In genomic region chr21:29311802-29312201, GRCh38 we compare ENCODE assay signal across 14 cellular contexts. TPM values are rescaled to one million over a fixed set of nuclear protein-coding genes. Genes with fewer than 3 reads are reported as not detected.
DNase-seq lines count a peak whose midpoint lies in the region; ATAC-seq, FAIRE-seq and TF ChIP-seq lines count a peak whose summit lies in the region.
"Had no signal": no experiment of that assay in that cellular context is flagged by ENCODE, and none has a peak within 500 bp of the region (broad histone marks: within the 10 kb centered on the region; RNA-seq: fewer than 3 reads in every experiment).

No MANE protein-coding gene starts in this region.

- H3K27me3 ChIP-seq in K562 (ENCODE audit: control insufficient read depth in 2 of 2, insufficient read depth in 2 of 2, low read length in 2 of 2) (no peaks in the 10 kb centered on the region), trophoblast cell (ENCODE audit: insufficient read depth, low read length) (no peaks in the 10 kb centered on the region)
- H3K27me3 ChIP-seq: BLaER1 had no signal

- POLR2A ChIA-PET in K562 (lab: Yijun Ruan, JAX), result interaction anchor here (11.6 kb wide), 1 partner anchor 11 kb away, joined by 220 read pairs; the partner anchor contains the start of gene BACH1

- no peak for TF ChIP-seq POLR2A in K562 (conservative IDR thresholded peaks at IDR 0.05)

- H3K36me3 Mint-ChIP-seq in activated naive CD4-positive, alpha-beta T cell treated with anti-CD3 and anti-CD28 coated beads, Interleukin-2, amount 50 U/mL, for 24 hours, result peaks cover 17% of the 10 kb centered on the region

- no peak for FAIRE-seq in K562 (lab: Jason Lieb, UNC)
- FAIRE-seq: G401.6 had no signal

- H2BK120ac ChIP-seq in trophoblast cell (ENCODE audit: insufficient read depth, low read length, poor library complexity), result no peak overlapping the region

- no peak overlapping the region for H2AK5ac ChIP-seq in trophoblast cell (ENCODE audit: low read length)

- no peak overlapping the region for H2BK5ac ChIP-seq in trophoblast cell (ENCODE audit: low read depth, low read length, poor library complexity)

- TF ChIP-seq EP300 in K562 (IDR thresholded peaks at IDR 0.05; ENCODE audit: low read length), result no peak

- no peak for TF ChIP-seq RAD21 in K562 (CRISPR knock-in tag; conservative IDR thresholded peaks at IDR 0.05 in 1 of 2, IDR thresholded peaks at IDR 0.05 in 1 of 2)

- H3K79me1 ChIP-seq in trophoblast cell (ENCODE audit: low read length), result no peaks in the 10 kb centered on the region

- in situ Hi-C loops in K562 (cut with MboI), result no loop called here

- H3K23ac ChIP-seq in trophoblast cell (ENCODE audit: low read length), result no peak overlapping the region

- H3K27me3 Mint-ChIP-seq in activated naive CD4-positive, alpha-beta T cell treated with anti-CD3 and anti-CD28 coated beads, Interleukin-2, amount 50 U/mL, for 24 hours, result no peaks in the 10 kb centered on the region
- H3K27me3 Mint-ChIP-seq: CD8-positive, alpha-beta memory T cell had no signal

- no peak overlapping the region for H2BK12ac ChIP-seq in trophoblast cell (ENCODE audit: low read length)

- H3K14ac ChIP-seq in trophoblast cell (ENCODE audit: low read length), result no peak overlapping the region

- no peak overlapping the region for H4K91ac ChIP-seq in trophoblast cell (ENCODE audit: low read depth, low read length)

- no peak overlapping the region for H3K27ac ChIP-seq in K562 (ENCODE audit: extremely low read depth, low read depth, low read length)
- H3K27ac ChIP-seq in trophoblast cell (ENCODE audit: low read depth, low read length), result no peak overlapping the region
- H3K27ac ChIP-seq: BLaER1 had no signal

- H3K4ac ChIP-seq in trophoblast cell (ENCODE audit: low read depth, low read length), result peak overlapping the region; percentile 70

- H3K36me3 ChIP-seq in K562 (ENCODE audit: control insufficient read depth, insufficient read depth, low read length), result peaks cover 35% of the 10 kb centered on the region
- no peaks in the 10 kb centered on the region for H3K36me3 ChIP-seq in trophoblast cell (ENCODE audit: control insufficient read depth in 1 of 2, insufficient read depth in 2 of 2, low read length in 2 of 2)

- H3K27ac Mint-ChIP-seq in activated naive CD4-positive, alpha-beta T cell treated with anti-CD3 and anti-CD28 coated beads, Interleukin-2, amount 50 U/mL, for 24 hours, result peak overlapping the region; percentile 55

- no peak overlapping the region for H4K8ac ChIP-seq in trophoblast cell (ENCODE audit: low read depth, low read length)

- H3K4me1 ChIP-seq in K562 (replicated peaks in 1 of 2; ENCODE audit: control insufficient read depth in 2 of 2, insufficient read depth in 2 of 2, low read length in 2 of 2) (peaks cover under 1 to 73% of the 10 kb centered on the region in 2 experiments; a peak in 4 of 5 replicates), trophoblast cell (ENCODE audit: control insufficient read depth in 1 of 2, insufficient read depth in 2 of 2, low read length in 2 of 2) (peaks cover 3 to 4% of the 10 kb centered on the region in 2 experiments)

- H3K79me2 ChIP-seq in K562 (ENCODE audit: control insufficient read depth, insufficient read depth, low read length) (peaks cover 100% of the 10 kb centered on the region), trophoblast cell (ENCODE audit: control insufficient read depth, insufficient read depth, low read length, poor library complexity) (peaks cover 9% of the 10 kb centered on the region)

- no TSS peak for BruUV-seq in K562 (replicated peaks; lab: Mats Ljungman, UMichigan)

- peaks cover 4% of the 10 kb centered on the region for H3K9me1 ChIP-seq in K562 (ENCODE audit: control insufficient read depth, insufficient read depth, low read length)

- no peak overlapping the region for H3K4me3 Mint-ChIP-seq in activated naive CD4-positive, alpha-beta T cell treated with anti-CD3 and anti-CD28 coated beads, Interleukin-2, amount 50 U/mL, for 24 hours
- H3K4me3 Mint-ChIP-seq: CD8-positive, alpha-beta memory T cell had no signal

- no peak overlapping the region for H3K9ac ChIP-seq in K562 (ENCODE audit: insufficient read depth in 1 of 2, low read depth in 2 of 2, low read length in 2 of 2)
- no peak overlapping the region for H3K9ac ChIP-seq in trophoblast cell (ENCODE audit: low read length)
- H3K9ac ChIP-seq: BLaER1 had no signal

- H3K4me2 ChIP-seq in K562 (ENCODE audit: insufficient read depth, low read length) (no peak overlapping the region), trophoblast cell (ENCODE audit: low read length) (no peak overlapping the region)
- H3K4me2 ChIP-seq: BLaER1 had no signal

- H3K4me1 Mint-ChIP-seq in activated naive CD4-positive, alpha-beta T cell treated with anti-CD3 and anti-CD28 coated beads, Interleukin-2, amount 50 U/mL, for 24 hours, result peaks cover 85% of the 10 kb centered on the region

- no peak for TF ChIP-seq CTCF in K562 (IDR thresholded peaks at IDR 0.05 in 2 of 3, conservative IDR thresholded peaks at IDR 0.05 in 1 of 3; ENCODE audit: insufficient read depth in 2 of 3, low read depth in 1 of 3, low read length in 3 of 3)

- H3K18ac ChIP-seq in trophoblast cell (ENCODE audit: low read length), result no peak overlapping the region

- H3K9me3 Mint-ChIP-seq in activated naive CD4-positive, alpha-beta T cell treated with anti-CD3 and anti-CD28 coated beads, Interleukin-2, amount 50 U/mL, for 24 hours, result no peaks in the 10 kb centered on the region
- H3K9me3 Mint-ChIP-seq: CD8-positive, alpha-beta memory T cell had no signal

- H2AFZ ChIP-seq in K562 (ENCODE audit: low read depth, low read length) (no peak overlapping the region), trophoblast cell (ENCODE audit: insufficient read depth, low read length, poor library complexity) (no peak overlapping the region)

- ATAC-seq in K562, result peak; percentile 18; the same call in 1 of the 3 replicates

- H3K4me3 ChIP-seq in K562 (no peak overlapping the region), trophoblast cell (ENCODE audit: low read depth, low read length) (no peak overlapping the region)
- H3K4me3 ChIP-seq: BLaER1 had no signal

- H3K9me3 ChIP-seq in K562 (replicated peaks; ENCODE audit: control insufficient read depth, insufficient read depth, low read depth, low read length) (peaks cover 5% of the 10 kb centered on the region; the same call in 1 of the 2 replicates), trophoblast cell (ENCODE audit: insufficient read depth, low read depth, low read length) (no peaks in the 10 kb centered on the region)

- WGBS in K562 (ENCODE audit: insufficient coverage, low coverage, missing lambda C conversion rate), result 24% methylated on average over 2 of the region's 2 CpGs
- WGBS in trophoblast cell (ENCODE audit: extremely low coverage, insufficient coverage, insufficient read length), result no CpG with 5 or more reads among the region's 2 CpGs

- no peak overlapping the region for H4K12ac ChIP-seq in trophoblast cell (ENCODE audit: low read depth, low read length)

- CTCF ChIA-PET in K562 (lab: Yijun Ruan, JAX; ENCODE audit: low intra/inter-chr PET ratio), result no interaction called here

- H4K20me1 ChIP-seq in K562 (replicated peaks; ENCODE audit: control insufficient read depth, insufficient read depth, low read length), result no peaks in the 10 kb centered on the region

- no peak for DNase-seq in activated naive CD4-positive, alpha-beta T cell treated with Interleukin-2 at 50 U/mL for 16 hours
- peak in 1 of 4 experiments; percentile 41 for DNase-seq in K562 (ENCODE audit: extremely low read depth in 1 of 4, low spot score in 3 of 4)
- no peak for DNase-seq in trophoblast cell
- no peak for DNase-seq in DMS 273 treated with DMSO at 0.1 percent for 48 hours (lab: John Stamatoyannopoulos, UW)
- no peak for DNase-seq in NCI-H345 (lab: John Stamatoyannopoulos, UW)
- no peak for DNase-seq in NCI-H446 treated with DMSO at 0.1 percent for 48 hours (lab: John Stamatoyannopoulos, UW)
- DNase-seq: 8988T; CD8-positive, alpha-beta memory T cell; COR-L47; GOT3; H7 had no signal

- intact Hi-C loops in K562 (cut with micrococcal nuclease), result no loop called here

TF ChIP-seq in K562, 482 proteins besides CTCF, POLR2A, EP300 and RAD21 (continues in another document):
- TF ChIP-seq ZNF717 (CRISPR knock-in tag; IDR thresholded peaks at IDR 0.05) (no peak), KDM1A (IDR thresholded peaks at IDR 0.05) (no peak), CSDE1 (IDR thresholded peaks at IDR 0.05) (no peak), SMAD4 (CRISPR knock-in tag; conservative IDR thresholded peaks at IDR 0.05) (no peak), RBM15 (IDR thresholded peaks at IDR 0.05; ENCODE audit: insufficient read depth, low read length) (no peak), MEIS2 (IDR thresholded peaks at IDR 0.05; ENCODE audit: partially characterized antibody) (peak; percentile 61), ZC3H11A (IDR thresholded peaks at IDR 0.05; ENCODE audit: low read depth, low read length) (no peak), PCBP1 (IDR thresholded peaks at IDR 0.05; ENCODE audit: low read depth, low read length, poor library complexity, severe bottlenecking) (no peak), KDM5B (IDR thresholded peaks at IDR 0.05; ENCODE audit: insufficient replicate concordance, low read depth, low read length) (no peak), TSC22D4 (tag; IDR thresholded peaks at IDR 0.05) (no peak), ZFP30 (CRISPR knock-in tag; IDR thresholded peaks at IDR 0.05; ENCODE audit: borderline replicate concordance) (no peak), HNRNPH1 (optimal IDR thresholded peaks at IDR 0.05; ENCODE audit: low read depth, low read length) (no peak)

RNA-seq across cellular contexts. Expression of gene BACH1, which starts 13.1 kb away (rescaled TPM):
- total RNA-seq in K562 (2011; cell fraction: chromatin; rRNA removed; ENCODE audit: low replicate concordance), result 67.5 and 174 TPM in 2 replicates
- total RNA-seq in K562 (2011; cell fraction: nucleolus; rRNA removed), result 37.7 and 46.3 TPM in 2 replicates
- 49.6 and 62.1 TPM in 2 replicates for total RNA-seq in K562 (2011; cell fraction: nucleoplasm; rRNA removed)
- total RNA-seq in K562 (2014; rRNA removed) (23.6 and 24.6 TPM in 2 replicates), K562 (2014; rRNA removed; fragmentation: Illumina TruSeq; extraction: Trizol) (51.7 and 57.7 TPM in 2 replicates), K562 (2015; rRNA removed; fragmentation: Illumina TruSeq; extraction: Trizol) (33.4 and 36.7 TPM in 2 replicates), K562 (2021) (53.6 and 58.5 TPM in 2 replicates)
- polyA plus RNA-seq in K562 (2011; rRNA removed) (33.3 and 41.2 TPM in 2 replicates), K562 (2014; fragmentation: Illumina TruSeq; extraction: Trizol) (23.3 and 28.6 TPM in 2 replicates), K562 (2014; fragmentation: Nextera tagmentation; extraction: Ambion mirVana) (10 to 100 TPM; 10.6 to 12.6 TPM), K562 (2014; rRNA removed) (14.6 and 15.9 TPM in 2 replicates)
- 10.2 and 19.7 TPM in 2 replicates for polyA plus RNA-seq in K562 (2011; cell fraction: cytosol; rRNA removed)
- 24.4 and 26.5 TPM in 2 replicates for polyA plus RNA-seq in K562 (2011; cell fraction: nucleus; rRNA removed)
- 23.8 and 26.4 TPM in 2 replicates for polyA plus RNA-seq in K562 (2012)
- 266 and 267 TPM in 2 replicates for polyA minus RNA-seq in K562 (2011; rRNA and poly(A)+ RNA removed)
- 47.3 and 68.3 TPM in 2 replicates for polyA minus RNA-seq in K562 (2011; cell fraction: cytosol; rRNA and poly(A)+ RNA removed)
- 42.0 and 79.6 TPM in 2 replicates for polyA minus RNA-seq in K562 (2011; cell fraction: nucleus; rRNA and poly(A)+ RNA removed)
- polyA plus RNA-seq in trophoblast cell (2013), result 72.6 and 72.7 TPM in 2 replicates
